ENCODE assay signal across 1 cellular context in the genomic region with DNA sequence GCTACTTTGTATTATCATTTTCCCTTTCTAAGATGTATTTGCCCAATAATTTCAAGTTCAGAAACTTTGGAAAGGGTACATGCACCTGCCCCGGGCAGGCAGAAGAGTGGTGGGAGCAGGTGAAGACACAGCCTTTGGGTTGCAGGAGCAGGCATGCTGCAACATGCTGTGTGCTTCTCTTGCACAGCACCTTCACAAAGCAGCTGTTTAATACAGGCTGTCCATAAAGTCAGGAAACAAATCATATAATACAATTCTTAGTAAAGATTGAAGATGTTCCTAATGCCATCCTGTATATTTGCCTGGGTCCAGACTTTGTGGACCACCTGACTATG.
TF ChIP-seq lines count a peak whose summit lies in the region.

No MANE protein-coding gene starts in this region.

TF ChIP-seq in WTC11, 78 proteins besides CTCF, POLR2A, EP300 and RAD21 (continued from another document):
- TF ChIP-seq, protein P1, sequence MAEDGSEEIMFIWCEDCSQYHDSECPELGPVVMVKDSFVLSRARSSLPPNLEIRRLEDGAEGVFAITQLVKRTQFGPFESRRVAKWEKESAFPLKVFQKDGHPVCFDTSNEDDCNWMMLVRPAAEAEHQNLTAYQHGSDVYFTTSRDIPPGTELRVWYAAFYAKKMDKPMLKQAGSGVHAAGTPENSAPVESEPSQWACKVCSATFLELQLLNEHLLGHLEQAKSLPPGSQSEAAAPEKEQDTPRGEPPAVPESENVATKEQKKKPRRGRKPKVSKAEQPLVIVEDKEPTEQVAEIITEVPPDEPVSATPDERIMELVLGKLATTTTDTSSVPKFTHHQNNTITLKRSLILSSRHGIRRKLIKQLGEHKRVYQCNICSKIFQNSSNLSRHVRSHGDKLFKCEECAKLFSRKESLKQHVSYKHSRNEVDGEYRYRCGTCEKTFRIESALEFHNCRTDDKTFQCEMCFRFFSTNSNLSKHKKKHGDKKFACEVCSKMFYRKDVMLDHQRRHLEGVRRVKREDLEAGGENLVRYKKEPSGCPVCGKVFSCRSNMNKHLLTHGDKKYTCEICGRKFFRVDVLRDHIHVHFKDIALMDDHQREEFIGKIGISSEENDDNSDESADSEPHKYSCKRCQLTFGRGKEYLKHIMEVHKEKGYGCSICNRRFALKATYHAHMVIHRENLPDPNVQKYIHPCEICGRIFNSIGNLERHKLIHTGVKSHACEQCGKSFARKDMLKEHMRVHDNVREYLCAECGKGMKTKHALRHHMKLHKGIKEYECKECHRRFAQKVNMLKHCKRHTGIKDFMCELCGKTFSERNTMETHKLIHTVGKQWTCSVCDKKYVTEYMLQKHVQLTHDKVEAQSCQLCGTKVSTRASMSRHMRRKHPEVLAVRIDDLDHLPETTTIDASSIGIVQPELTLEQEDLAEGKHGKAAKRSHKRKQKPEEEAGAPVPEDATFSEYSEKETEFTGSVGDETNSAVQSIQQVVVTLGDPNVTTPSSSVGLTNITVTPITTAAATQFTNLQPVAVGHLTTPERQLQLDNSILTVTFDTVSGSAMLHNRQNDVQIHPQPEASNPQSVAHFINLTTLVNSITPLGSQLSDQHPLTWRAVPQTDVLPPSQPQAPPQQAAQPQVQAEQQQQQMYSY (CRISPR knock-in tag; IDR thresholded peaks at IDR 0.05) = no peak
- TF ChIP-seq GRHL2 (CRISPR knock-in tag; IDR thresholded peaks at IDR 0.05; ENCODE audit: insufficient replicate concordance, severe bottlenecking) (no peak), EMX1 (CRISPR knock-in tag; IDR thresholded peaks at IDR 0.05) (no peak)
